ENCODE assay signal across 16 cellular contexts in genomic region chr1:200556005-200556404, GRCh38.
DNase-seq lines count a peak whose midpoint lies in the region; ATAC-seq and TF ChIP-seq lines count a peak whose summit lies in the region.
"Had no signal": no experiment of that assay in that cellular context is flagged by ENCODE, and none has a peak within 500 bp of the region (broad histone marks: within the 10 kb centered on the region; RNA-seq: fewer than 3 reads in every experiment).

No MANE protein-coding gene starts in this region.

- intact Hi-C loops in thyroid gland (cut with DNase I) = no loop called here

- POLR2A ChIA-PET in HEK293 (lab: Yijun Ruan, JAX) = no interaction called here

- H3K27ac ChIP-seq in HEK293 (ENCODE audit: extremely low read depth, low read depth, low read length) (no peak overlapping the region), WERI-Rb-1 (no peak overlapping the region), thyroid gland (no peak overlapping the region)
- H3K27ac ChIP-seq: suprapubic skin had no signal

- H3K9me3 ChIP-seq in BE2C (no peaks in the 10 kb centered on the region), HEK293 (ENCODE audit: control insufficient read depth, insufficient read depth, low read depth, low read length) (no peaks in the 10 kb centered on the region), WERI-Rb-1 (ENCODE audit: severe bottlenecking) (no peaks in the 10 kb centered on the region), thyroid gland (no peaks in the 10 kb centered on the region)
- H3K9me3 ChIP-seq: suprapubic skin had no signal

- CTCF ChIA-PET in HEK293 (lab: Yijun Ruan, JAX) = interaction anchor here (0.6 to 2.3 kb wide), 3 partner anchors 20 to 34 kb away, joined by 3 to 16 read pairs (median 4); no protein-coding TSS in a partner anchor

- DNase-seq in BE2C (no peak), WERI-Rb-1 (no peak), left kidney (ENCODE audit: low read depth, low spot score) (peak; percentile 44), thyroid gland (no peak), occipital lobe (lab: John Stamatoyannopoulos, UW) (no peak)
- no peak for DNase-seq in stimulated activated CD4-positive, alpha-beta T cell treated with anti-CD3 and anti-CD28 coated beads, Interleukin-15, amount 100 ng/mL, for 24 hours
- DNase-seq: activated CD4-positive, alpha-beta T cell treated with anti-CD3 and anti-CD28 coated beads, Interleukin-2, amount 50 U/mL, for 4 hours; aorta; effector memory CD8-positive, alpha-beta T cell; left cardiac atrium; natural killer cell; NCI-H345; small intestine had no signal

- peak; percentile 34; the same call in 1 of the 2 replicates for TF ChIP-seq CTCF in BE2C (IDR thresholded peaks at IDR 0.05; ENCODE audit: low read depth, low read length)
- TF ChIP-seq CTCF in HEK293 (tag by site-specific recombination; IDR thresholded peaks at IDR 0.05) = no peak
- peak; percentile 45; the same call in 1 of the 2 replicates for TF ChIP-seq CTCF in WERI-Rb-1 (IDR thresholded peaks at IDR 0.05; ENCODE audit: low read depth, low read length)
- peak in 2 of 6 experiments; percentile 14 to 32 for TF ChIP-seq CTCF in thyroid gland (IDR thresholded peaks at IDR 0.05)

- no peak for TF ChIP-seq POLR2A in thyroid gland (IDR thresholded peaks at IDR 0.05)

- no peak for ATAC-seq in HG03378 (IDR thresholded peaks at IDR 0.05; ENCODE audit: unreplicated experiment)
- ATAC-seq: effector memory CD8-positive, alpha-beta T cell; left cardiac atrium; natural killer cell had no signal

- H3K27me3 ChIP-seq in BE2C (no peaks in the 10 kb centered on the region), WERI-Rb-1 (ENCODE audit: insufficient read depth, low read depth, severe bottlenecking) (no peaks in the 10 kb centered on the region), thyroid gland (no peaks in the 10 kb centered on the region)
- H3K27me3 ChIP-seq: suprapubic skin had no signal

- no peaks in the 10 kb centered on the region for H3K4me1 ChIP-seq in BE2C
- H3K4me1 ChIP-seq in HEK293 (ENCODE audit: control insufficient read depth, insufficient read depth, low read length) = no peaks in the 10 kb centered on the region
- H3K4me1 ChIP-seq in thyroid gland = no peaks in the 10 kb centered on the region
- H3K4me1 ChIP-seq: suprapubic skin had no signal

- H3K36me3 ChIP-seq in BE2C (peaks cover 18% of the 10 kb centered on the region; the same call in 1 of the 2 replicates), HEK293 (ENCODE audit: control insufficient read depth in 2 of 2, insufficient read depth in 1 of 2, low read length in 2 of 2) (peaks cover 28 to 32% of the 10 kb centered on the region in 2 experiments), WERI-Rb-1 (peaks cover 59% of the 10 kb centered on the region), thyroid gland (no peaks in the 10 kb centered on the region)
- H3K36me3 ChIP-seq: suprapubic skin had no signal

- no peak overlapping the region for H3K4me3 ChIP-seq in BE2C (ENCODE audit: low read depth, low read length)
- no peak overlapping the region for H3K4me3 ChIP-seq in HEK293 (ENCODE audit: low read depth, low read length)
- no peak overlapping the region for H3K4me3 ChIP-seq in WERI-Rb-1 (ENCODE audit: low read depth, low read length)
- H3K4me3 ChIP-seq in thyroid gland (replicated peaks in 1 of 3) = no peak overlapping the region
- H3K4me3 ChIP-seq: suprapubic skin had no signal

TF ChIP-seq in HEK293, 187 proteins besides CTCF, POLR2A, EP300 and RAD21:
- no peak for TF ChIP-seq KLF10 (tag by site-specific recombination; IDR thresholded peaks at IDR 0.05)
- peak; percentile 18; the same call in 1 of the 2 replicates for TF ChIP-seq ZNF654 (tag by site-specific recombination; IDR thresholded peaks at IDR 0.05; ENCODE audit: low read depth)
- no peak for TF ChIP-seq REPIN1 (tag by site-specific recombination; IDR thresholded peaks at IDR 0.05; ENCODE audit: low read depth)
- no peak for TF ChIP-seq REST (tag by site-specific recombination; IDR thresholded peaks at IDR 0.05)
